In genomic region chr3:105466072-105466471, GRCh38 we compare ENCODE assay signal across 19 cellular contexts.
DNase-seq lines count a peak whose midpoint lies in the region; ATAC-seq and TF ChIP-seq lines count a peak whose summit lies in the region.
"Had no signal": no experiment of that assay in that cellular context is flagged by ENCODE, and none has a peak within 500 bp of the region (broad histone marks: within the 10 kb centered on the region; RNA-seq: fewer than 3 reads in every experiment).

No MANE protein-coding gene starts in this region.

- no peak for TF ChIP-seq CTCF in GM23338 (conservative IDR thresholded peaks at IDR 0.05; ENCODE audit: low read depth in 2 of 2)

- ATAC-seq in GM23338, result no peak
- no peak for ATAC-seq in natural killer cell treated with Interleukin-12 subunit alpha and Interleukin-12 subunit beta and Interleukin-15 and Interleukin-18, amount 100 ng/mL, for 72 hours
- no peak for ATAC-seq in GM21390 (IDR thresholded peaks at IDR 0.05; ENCODE audit: unreplicated experiment)
- ATAC-seq: A549; CD8-positive, alpha-beta T cell; HCT116; K562; Right ventricle myocardium inferior had no signal

- H4K20me1 ChIP-seq in GM23338 (replicated peaks; ENCODE audit: insufficient read depth), result no peaks in the 10 kb centered on the region

- no peaks in the 10 kb centered on the region for H3K36me3 ChIP-seq in GM23338 (ENCODE audit: insufficient read depth)
- H3K36me3 ChIP-seq: BLaER1 treated with 17β-estradiol and CSF1 and Interleukin-3, amounts not matched to agents 10 nM and 100 nM had no signal

- H3K27ac Mint-ChIP-seq in GM23338, result peak overlapping the region; percentile 73; the same call in 1 of the 2 replicates
- H3K27ac Mint-ChIP-seq in natural killer cell treated with Interleukin-12 subunit alpha and Interleukin-12 subunit beta and Interleukin-15 and Interleukin-18, amount 100 ng/mL, for 72 hours, result no peak overlapping the region
- H3K27ac Mint-ChIP-seq: CD8-positive, alpha-beta T cell had no signal

- no peaks in the 10 kb centered on the region; the same call in 1 of the 2 replicates for H3K79me2 ChIP-seq in GM23338 (replicated peaks; ENCODE audit: insufficient read depth)

- H3K4me1 Mint-ChIP-seq in GM23338, result peaks cover 10% of the 10 kb centered on the region; the same call in 2 of the 3 replicates
- H3K4me1 Mint-ChIP-seq in natural killer cell treated with Interleukin-12 subunit alpha and Interleukin-12 subunit beta and Interleukin-15 and Interleukin-18, amount 100 ng/mL, for 72 hours (ENCODE audit: low read depth in 2 of 2), result no peaks in the 10 kb centered on the region

- no peaks in the 10 kb centered on the region for H3K36me3 Mint-ChIP-seq in GM23338 (ENCODE audit: low read depth)
- no peaks in the 10 kb centered on the region for H3K36me3 Mint-ChIP-seq in natural killer cell treated with Interleukin-12 subunit alpha and Interleukin-12 subunit beta and Interleukin-15 and Interleukin-18, amount 100 ng/mL, for 72 hours
- H3K36me3 Mint-ChIP-seq: CD8-positive, alpha-beta T cell had no signal

- H3K9me2 ChIP-seq in GM23338 (ENCODE audit: insufficient read depth), result no peaks in the 10 kb centered on the region

- H3K27me3 ChIP-seq in GM23338 (ENCODE audit: insufficient read depth), result no peaks in the 10 kb centered on the region
- H3K27me3 ChIP-seq: BLaER1 treated with 17β-estradiol and CSF1 and Interleukin-3, amounts not matched to agents 10 nM and 100 nM had no signal

- H3K9me3 Mint-ChIP-seq in GM23338, result no peaks in the 10 kb centered on the region
- peaks cover 3% of the 10 kb centered on the region for H3K9me3 Mint-ChIP-seq in natural killer cell treated with Interleukin-12 subunit alpha and Interleukin-12 subunit beta and Interleukin-15 and Interleukin-18, amount 100 ng/mL, for 72 hours
- H3K9me3 Mint-ChIP-seq: CD8-positive, alpha-beta T cell had no signal

- H3K27ac ChIP-seq in GM23338 (ENCODE audit: low read depth), result no peak overlapping the region
- peak overlapping the region; percentile 51 for H3K27ac ChIP-seq in angular gyrus (ENCODE audit: low read depth, low read length)
- H3K27ac ChIP-seq: A549; BLaER1 treated with 17β-estradiol and CSF1 and Interleukin-3, amounts not matched to agents 10 nM and 100 nM had no signal

- no peak overlapping the region for H3K4me3 Mint-ChIP-seq in GM23338
- H3K4me3 Mint-ChIP-seq in natural killer cell treated with Interleukin-12 subunit alpha and Interleukin-12 subunit beta and Interleukin-15 and Interleukin-18, amount 100 ng/mL, for 72 hours, result no peak overlapping the region
- H3K4me3 Mint-ChIP-seq: CD8-positive, alpha-beta T cell had no signal

- DNase-seq in GM23338 (ENCODE audit: low spot score), result no peak
- DNase-seq in midbrain (lab: John Stamatoyannopoulos, UW), result peak; percentile 51
- DNase-seq in superior temporal gyrus (ENCODE audit: extremely low spot score), result peak; percentile 80
- DNase-seq in DMS79 (lab: John Stamatoyannopoulos, UW), result no peak
- DNase-seq in natural killer cell treated with Interleukin-12 subunit alpha and Interleukin-12 subunit beta and Interleukin-15 and Interleukin-18, amount 100 ng/mL, for 72 hours (ENCODE audit: low spot score), result no peak
- DNase-seq: CD8-positive, alpha-beta T cell; DMS79 treated with DMSO at 0.1 percent for 48 hours; NCI-H1105; NCI-H2081; NCI-H510A; NCI-H748 treated with DMSO at 0.1 percent for 48 hours; NK-92 treated with Interleukin-12 subunit alpha and Interleukin-12 subunit beta, amount 100 ng/mL, for 24 hours had no signal

- H2AFZ ChIP-seq in GM23338, result no peak overlapping the region

- H3F3A ChIP-seq in GM23338 (replicated peaks; ENCODE audit: low read depth), result no peaks in the 10 kb centered on the region

- no peaks in the 10 kb centered on the region for H3K4me1 ChIP-seq in GM23338 (ENCODE audit: insufficient read depth)
- H3K4me1 ChIP-seq: BLaER1 treated with 17β-estradiol and CSF1 and Interleukin-3, amounts not matched to agents 10 nM and 100 nM had no signal

- H3K4me3 ChIP-seq in GM23338, result no peak overlapping the region
- H3K4me3 ChIP-seq: A549; BLaER1 treated with 17β-estradiol and CSF1 and Interleukin-3, amounts not matched to agents 10 nM and 100 nM; K562 had no signal

- no peak overlapping the region for H3K4me2 ChIP-seq in GM23338
- H3K4me2 ChIP-seq: BLaER1 treated with 17β-estradiol and CSF1 and Interleukin-3, amounts not matched to agents 10 nM and 100 nM had no signal

- H3K27me3 Mint-ChIP-seq in GM23338 (ENCODE audit: insufficient read depth, low read depth, poor library complexity), result no peaks in the 10 kb centered on the region
- H3K27me3 Mint-ChIP-seq in natural killer cell treated with Interleukin-12 subunit alpha and Interleukin-12 subunit beta and Interleukin-15 and Interleukin-18, amount 100 ng/mL, for 72 hours, result no peaks in the 10 kb centered on the region

TF ChIP-seq in GM23338, 12 proteins besides CTCF, POLR2A, EP300 and RAD21 (continues in another document):
- no peak for TF ChIP-seq EZH2phosphoT487 (IDR thresholded peaks at IDR 0.05; ENCODE audit: unreplicated experiment)
- TF ChIP-seq POLR2AphosphoS5 (IDR thresholded peaks at IDR 0.05; ENCODE audit: low read depth), result no peak
- TF ChIP-seq ZNF462 (CRISPR knock-in tag; IDR thresholded peaks at IDR 0.05), result no peak
- TF ChIP-seq ZNF331 (CRISPR knock-in tag; IDR thresholded peaks at IDR 0.05; ENCODE audit: low read depth), result no peak
- no peak for TF ChIP-seq STAT1 (IDR thresholded peaks at IDR 0.05; ENCODE audit: unreplicated experiment)
- TF ChIP-seq ZNF114 (CRISPR knock-in tag; IDR thresholded peaks at IDR 0.05), result no peak
- TF ChIP-seq CREB1 (CRISPR knock-in tag; IDR thresholded peaks at IDR 0.05; ENCODE audit: low read depth), result no peak
- no peak for TF ChIP-seq EZH2 (IDR thresholded peaks at IDR 0.05; ENCODE audit: low read depth, unreplicated experiment)

Comparison
In these comparisons a context has a peak if more than half of its experiments do, and no peak if none do; other contexts are left out.
1. DNase-seq: peak in midbrain (single experiment) and superior temporal gyrus (single experiment); none in GM23338 (single experiment), DMS79 (single experiment) and natural killer cell treated with Interleukin-12 subunit alpha and Interleukin-12 subunit beta and Interleukin-15 and Interleukin-18, amount 100 ng/mL, for 72 hours (single experiment).